ENCODE assay signal across 8 cellular contexts in genomic region chr1:36385410-36386261, GRCh38. TPM values are rescaled to one million over a fixed set of nuclear protein-coding genes. Genes with fewer than 3 reads are reported as not detected.
DNase-seq lines count a peak whose midpoint lies in the region; ATAC-seq and TF ChIP-seq lines count a peak whose summit lies in the region.

TSS of gene STK40 (minus strand) at chr1:36385924. CDS start at chr1:36361332, 24,592 bp downstream.

- DNase-seq in AG10803 (ENCODE audit: low read depth) (peak; percentile 100), NCI-H510A treated with DMSO at 0.1 percent for 48 hours (lab: John Stamatoyannopoulos, UW) (peak; percentile 100), choroid plexus epithelial cell (ENCODE audit: low read depth) (peak; percentile 100), kidney epithelial cell (ENCODE audit: low read depth) (peak; percentile 96)
- DNase-seq in activated CD4-positive, alpha-beta T cell treated with anti-CD3 and anti-CD28 coated beads for 36 hours = peak; percentile 99
- DNase-seq in stimulated activated CD4-positive, alpha-beta T cell treated with anti-CD3 and anti-CD28 coated beads, Interleukin-15, amount 100 ng/mL, for 48 hours (ENCODE audit: low read depth in 2 of 2) = peak; percentile 97 to 98

- H3K27me3 Mint-ChIP-seq in activated CD4-positive, alpha-beta T cell treated with anti-CD3 and anti-CD28 coated beads for 36 hours = no peaks in the 10 kb centered on the region

- peaks cover 58% of the 10 kb centered on the region for H3K4me1 Mint-ChIP-seq in activated CD4-positive, alpha-beta T cell treated with anti-CD3 and anti-CD28 coated beads for 36 hours

- peak within 1 kb of the TSS; percentile 75 for H3K4me3 ChIP-seq in AG10803 (ENCODE audit: low read length)
- H3K4me3 ChIP-seq in choroid plexus epithelial cell (ENCODE audit: low read depth, low read length) = peak within 1 kb of the TSS; percentile 91
- peak within 1 kb of the TSS; percentile 69 for H3K4me3 ChIP-seq in kidney epithelial cell (ENCODE audit: low read depth, low read length)

- H3K27me3 ChIP-seq in kidney epithelial cell (ENCODE audit: control insufficient read depth, insufficient read depth, low read length) = no peaks in the 10 kb centered on the region

- peak within 1 kb of the TSS; percentile 100 for H3K27ac Mint-ChIP-seq in activated CD4-positive, alpha-beta T cell treated with anti-CD3 and anti-CD28 coated beads for 36 hours

- no peak for TF ChIP-seq CTCF in AG10803 (conservative IDR thresholded peaks at IDR 0.05; ENCODE audit: low read length)
- TF ChIP-seq CTCF in choroid plexus epithelial cell (conservative IDR thresholded peaks at IDR 0.05; ENCODE audit: low read depth, low read length) = no peak
- no peak for TF ChIP-seq CTCF in kidney epithelial cell (IDR thresholded peaks at IDR 0.05; ENCODE audit: insufficient read depth, low read length, poor library complexity, severe bottlenecking)

- CTCF ChIA-PET in activated CD4-positive, alpha-beta T cell treated with anti-CD3 and anti-CD28 coated beads for 36 hours (lab: Charles Lee) = interaction anchor here (0.6 to 2.2 kb wide), 8 partner anchors 12 to 85 kb away, joined by 3 to 15 read pairs (median 6); partner anchors contain the start of gene LSM10

- ATAC-seq in GM19043 (IDR thresholded peaks at IDR 0.05; ENCODE audit: low read depth, unreplicated experiment) (peak; percentile 83), HG03439 (IDR thresholded peaks at IDR 0.05; ENCODE audit: unreplicated experiment) (peak; percentile 78)
- peak; percentile 88 for ATAC-seq in activated CD4-positive, alpha-beta T cell treated with anti-CD3 and anti-CD28 coated beads for 36 hours

- POLR2A ChIA-PET in activated CD4-positive, alpha-beta T cell treated with anti-CD3 and anti-CD28 coated beads for 36 hours (lab: Charles Lee) = interaction anchor here (0.6 to 1.7 kb wide), 13 partner anchors 12 to 820 kb away, joined by 3 to 24 read pairs (median 4); partner anchors contain the start of genes AGO3, LSM10, MRPS15 and TRAPPC3

- peak within 1 kb of the TSS; percentile 81 for H3K4me3 Mint-ChIP-seq in activated CD4-positive, alpha-beta T cell treated with anti-CD3 and anti-CD28 coated beads for 36 hours

- no peaks in the 10 kb centered on the region for H3K9me3 Mint-ChIP-seq in activated CD4-positive, alpha-beta T cell treated with anti-CD3 and anti-CD28 coated beads for 36 hours (ENCODE audit: low read depth)

- intact Hi-C loops in activated CD4-positive, alpha-beta T cell treated with anti-CD3 and anti-CD28 coated beads for 36 hours (cut with DNase I, micrococcal nuclease) = loop anchor here (1.0 to 10.0 kb wide), 18 partner anchors 12 to 1627 kb away; partner anchors contain the start of genes LSM10 (in 2 of the 2), MRPS15 (in 2 of the 2), THRAP3 (in 2 of the 2) and TRAPPC3 (in 2 of the 2)

- peaks cover 14% of the 10 kb centered on the region for H3K36me3 Mint-ChIP-seq in activated CD4-positive, alpha-beta T cell treated with anti-CD3 and anti-CD28 coated beads for 36 hours (ENCODE audit: low read depth)

- no peaks in the 10 kb centered on the region for H3K36me3 ChIP-seq in kidney epithelial cell (ENCODE audit: control insufficient read depth, insufficient read depth, low read length)

RNA-seq across cellular contexts. Expression of gene STK40, which starts in this region (rescaled TPM):
- total RNA-seq in activated CD4-positive, alpha-beta T cell treated with anti-CD3 and anti-CD28 coated beads for 36 hours = 10 to 100 TPM; 38.8 to 51.3 TPM
- 35.6 and 37.4 TPM in 2 replicates for total RNA-seq in kidney epithelial cell

Comparison
In these comparisons a context has a peak if more than half of its experiments do, and no peak if none do; other contexts are left out.
1. Peak in every context shown above with its lines: DNase-seq, ATAC-seq and H3K4me3 ChIP-seq.